ENCODE assay signal across 25 cellular contexts in genomic region chr9:97425992-97426336, GRCh38.
"Had no signal": no experiment of that assay in that cellular context is flagged by ENCODE, and none has a peak within 500 bp of the region (broad histone marks: within the 10 kb centered on the region; RNA-seq: fewer than 3 reads in every experiment).

No MANE protein-coding gene starts in this region.

- H3K4me2 ChIP-seq: smooth muscle cell had no signal

- H3K4me3 ChIP-seq: heart left ventricle, left ventricle myocardium inferior, lung, psoas muscle, smooth muscle cell, suprapubic skin, tibial artery had no signal

- H3K9ac ChIP-seq: parathyroid adenoma had no signal

- H3K4me1 ChIP-seq: left ventricle myocardium inferior, parathyroid adenoma, psoas muscle, suprapubic skin, tibial artery had no signal

- H3K4me1 Mint-ChIP-seq: activated CD4-positive, alpha-beta T cell treated with anti-CD3 and anti-CD28 coated beads, Interleukin-2, amount 10 ng/mL, durations not matched to agents 24 days and 14 days; neural crest cell; stimulated activated naive B cell treated with anti-CD40 and anti-IgM and Interleukin-4, amounts not matched to agents 10 μg/mL and 1 μg/mL and 100 μg/mL, for 72 hours had no signal

- H3K4me3 Mint-ChIP-seq: activated CD4-positive, alpha-beta memory T cell treated with anti-CD3 and anti-CD28 coated beads, Interleukin-2, amount 10 ng/mL, durations not matched to agents 7 days and 5 days; activated CD4-positive, alpha-beta T cell treated with anti-CD3 and anti-CD28 coated beads, Interleukin-2, amount 10 ng/mL, durations not matched to agents 24 days and 14 days; naive thymus-derived CD8-positive, alpha-beta T cell; neural crest cell; stimulated activated naive B cell treated with anti-CD40 and anti-IgM and Interleukin-4, amounts not matched to agents 10 μg/mL and 1 μg/mL and 100 μg/mL, for 72 hours; T-helper 1 cell treated with Interleukin-12 subunit alpha and Interleukin-12 subunit beta and Interleukin-4 antibody, amounts not matched to agents 30 μg/mL and 1 μg/mL, for 36 hours had no signal

- H3K9me3 ChIP-seq: psoas muscle, suprapubic skin, tibial artery had no signal

- H3K27me3 ChIP-seq: heart left ventricle, suprapubic skin, tibial artery had no signal

- H3K27ac ChIP-seq: heart left ventricle, left ventricle myocardium inferior, parathyroid adenoma, psoas muscle, suprapubic skin, tibial artery, WERI-Rb-1 had no signal

- H2AFZ ChIP-seq: parathyroid adenoma had no signal

- H3K27ac Mint-ChIP-seq: activated CD4-positive, alpha-beta memory T cell treated with anti-CD3 and anti-CD28 coated beads, Interleukin-2, amount 10 ng/mL, durations not matched to agents 7 days and 5 days; activated CD4-positive, alpha-beta T cell treated with anti-CD3 and anti-CD28 coated beads, Interleukin-2, amount 10 ng/mL, durations not matched to agents 24 days and 14 days; activated naive CD4-positive, alpha-beta T cell treated with anti-CD3 and anti-CD28 coated beads, Interleukin-2, amount 50 U/mL, for 72 hours; activated T-helper 2 cell treated with anti-CD3 and anti-CD28 coated beads, Interferon-gamma antibody, Interleukin-2, Interleukin-4, amounts not matched to agents 10 μg/mL and 5 μg/mL and 100 μg/mL, durations not matched to agents 14 hours and 24 hours and 36 hours; naive thymus-derived CD8-positive, alpha-beta T cell; stimulated activated naive B cell treated with anti-CD40 and anti-IgM and Interleukin-4, amounts not matched to agents 10 μg/mL and 1 μg/mL and 100 μg/mL, for 72 hours; T-helper 1 cell treated with Interleukin-12 subunit alpha and Interleukin-12 subunit beta and Interleukin-4 antibody, amounts not matched to agents 30 μg/mL and 1 μg/mL, for 36 hours had no signal

- H3K9me3 Mint-ChIP-seq: activated CD4-positive, alpha-beta T cell treated with anti-CD3 and anti-CD28 coated beads, Interleukin-2, amount 10 ng/mL, durations not matched to agents 24 days and 14 days had no signal

- H3K27me3 Mint-ChIP-seq: activated CD4-positive, alpha-beta memory T cell treated with anti-CD3 and anti-CD28 coated beads, Interleukin-2, amount 10 ng/mL, durations not matched to agents 7 days and 5 days; activated CD4-positive, alpha-beta T cell treated with anti-CD3 and anti-CD28 coated beads, Interleukin-2, amount 10 ng/mL, durations not matched to agents 24 days and 14 days; naive thymus-derived CD8-positive, alpha-beta T cell; stimulated activated naive B cell treated with anti-CD40 and anti-IgM and Interleukin-4, amounts not matched to agents 10 μg/mL and 1 μg/mL and 100 μg/mL, for 72 hours had no signal

- DNase-seq: activated CD4-positive, alpha-beta memory T cell treated with anti-CD3 and anti-CD28 coated beads, Interleukin-2, amount 10 ng/mL, durations not matched to agents 7 days and 5 days; activated CD4-positive, alpha-beta T cell treated with anti-CD3 and anti-CD28 coated beads, Interleukin-2, amount 10 ng/mL, durations not matched to agents 24 days and 14 days; activated naive CD4-positive, alpha-beta T cell; activated T-cell treated with anti-CD3 and anti-CD28 coated beads, Interleukin-2, amount 50 U/mL, for 48 hours; effector memory CD4-positive, alpha-beta T cell; erythroblast; heart left ventricle; left ventricle myocardium inferior; naive thymus-derived CD8-positive, alpha-beta T cell; occipital lobe; psoas muscle; stimulated activated CD4-positive, alpha-beta T cell treated with anti-CD3 and anti-CD28 coated beads, Interleukin-1b, Interleukin-23, amount 100 ng/mL, for 48 hours; stimulated activated naive B cell treated with anti-CD40 and anti-IgM and Interleukin-4, amounts not matched to agents 10 μg/mL and 1 μg/mL and 100 μg/mL, for 72 hours; SW 1271; T-helper 9 cell; tibial artery; WERI-Rb-1 had no signal
